In genomic region chr12:92142251-92142896, GRCh38 we compare ENCODE assay signal across 10 cellular contexts. TPM values are rescaled to one million over a fixed set of nuclear protein-coding genes. Genes with fewer than 3 reads are reported as not detected.
DNase-seq lines count a peak whose midpoint lies in the region; ATAC-seq, FAIRE-seq and TF ChIP-seq lines count a peak whose summit lies in the region.
"Had no signal": no experiment of that assay in that cellular context is flagged by ENCODE, and none has a peak within 500 bp of the region (broad histone marks: within the 10 kb centered on the region; RNA-seq: fewer than 3 reads in every experiment).

No MANE protein-coding gene starts in this region.

- no peak overlapping the region for H2AFZ ChIP-seq in HepG2 (ENCODE audit: low read length)

- peaks cover 57% of the 10 kb centered on the region for H3K79me2 ChIP-seq in HepG2 (ENCODE audit: insufficient read depth, low read length)

- in situ Hi-C loops in HepG2 (cut with HindIII; ENCODE audit: extremely low pct_ligation_motif_present, low pct_unique_long_range_greater_than_20kb): loop anchor here (10.0 kb wide), 1 partner anchor 328 kb away; no protein-coding TSS in a partner anchor

- peaks cover 52% of the 10 kb centered on the region for H3K4me1 Mint-ChIP-seq in activated T-cell treated with anti-CD3 and anti-CD28 coated beads, Interleukin-2, amount 50 U/mL, for 24 hours (ENCODE audit: low read depth)
- peaks cover 39% of the 10 kb centered on the region for H3K4me1 Mint-ChIP-seq in activated naive CD8-positive, alpha-beta T cell (ENCODE audit: low read depth)

- TF ChIP-seq POLR2A in HepG2 (IDR thresholded peaks at IDR 0.05; ENCODE audit: insufficient read depth in 1 of 2, low read depth in 2 of 2, low read length in 2 of 2) (no peak), thyroid gland (IDR thresholded peaks at IDR 0.05) (no peak)

- ATAC-seq in HepG2 (no peak), GM21576 (IDR thresholded peaks at IDR 0.05; ENCODE audit: unreplicated experiment) (no peak), HG02571 (IDR thresholded peaks at IDR 0.05; ENCODE audit: unreplicated experiment) (no peak)

- H3K4me3 ChIP-seq in HepG2 (replicated peaks in 1 of 3; ENCODE audit: insufficient read depth in 1 of 3, low read depth in 2 of 3, low read length in 3 of 3) (peak overlapping the region in 2 of 3 experiments; percentile 7 to 18; a peak in 2 of 6 replicates), thyroid gland (replicated peaks in 1 of 3) (peak overlapping the region in 2 of 3 donors; percentile 19 to 28)

- H3K9me3 ChIP-seq in HepG2 (ENCODE audit: low read length): no peaks in the 10 kb centered on the region
- H3K9me3 ChIP-seq in thyroid gland: no peaks in the 10 kb centered on the region

- H3K27me3 Mint-ChIP-seq in activated T-cell treated with anti-CD3 and anti-CD28 coated beads, Interleukin-2, amount 50 U/mL, for 24 hours: no peaks in the 10 kb centered on the region
- no peaks in the 10 kb centered on the region for H3K27me3 Mint-ChIP-seq in activated naive CD8-positive, alpha-beta T cell

- H3K4me3 Mint-ChIP-seq in activated T-cell treated with anti-CD3 and anti-CD28 coated beads, Interleukin-2, amount 50 U/mL, for 24 hours: peak overlapping the region; percentile 100
- H3K4me3 Mint-ChIP-seq in activated naive CD8-positive, alpha-beta T cell: peak overlapping the region; percentile 93

- peaks cover 0 to under 1% of the 10 kb centered on the region in 2 experiments; a peak in 1 of 5 replicates for H3K27me3 ChIP-seq in HepG2 (ENCODE audit: control insufficient read depth in 1 of 2, insufficient read depth in 2 of 2, low read length in 2 of 2)
- H3K27me3 ChIP-seq in thyroid gland: no peaks in the 10 kb centered on the region

- peak overlapping the region; percentile 30; the same call in 1 of the 2 replicates for H3K9ac ChIP-seq in HepG2 (ENCODE audit: insufficient read depth, low read depth, low read length)

- no TSS peak for BruUV-seq in HepG2 (replicated peaks; lab: Mats Ljungman, UMichigan)

- no peak for TF ChIP-seq EP300 in HepG2 (IDR thresholded peaks at IDR 0.05; ENCODE audit: low read depth in 2 of 2, low read length in 2 of 2)
- no peak for TF ChIP-seq EP300 in HepG2 (CRISPR knock-in tag; IDR thresholded peaks at IDR 0.05; ENCODE audit: borderline replicate concordance)

- peak overlapping the region; percentile 79 for H3K4me2 ChIP-seq in HepG2 (ENCODE audit: low read depth, low read length)

- no peaks in the 10 kb centered on the region for H3K9me3 Mint-ChIP-seq in activated T-cell treated with anti-CD3 and anti-CD28 coated beads, Interleukin-2, amount 50 U/mL, for 24 hours
- no peaks in the 10 kb centered on the region for H3K9me3 Mint-ChIP-seq in activated naive CD8-positive, alpha-beta T cell (ENCODE audit: low read depth)

- no peak for DNase-seq in activated T-cell treated with anti-CD3 and anti-CD28 coated beads, Interleukin-2, amount 50 U/mL, for 24 hours
- no peak for DNase-seq in activated T-cell treated with anti-CD3 and anti-CD28 coated beads, Interleukin-2, amount 50 U/mL, for 1 hour
- DNase-seq in HepG2 (ENCODE audit: low spot score): no peak
- no peak for DNase-seq in thyroid gland
- DNase-seq in NCI-H2196 treated with DMSO at 0.1 percent for 48 hours (lab: John Stamatoyannopoulos, UW; ENCODE audit: unreplicated experiment): no peak
- DNase-seq: foreskin melanocyte had no signal

- peak overlapping the region; percentile 99 for H3K27ac Mint-ChIP-seq in activated T-cell treated with anti-CD3 and anti-CD28 coated beads, Interleukin-2, amount 50 U/mL, for 24 hours
- H3K27ac Mint-ChIP-seq in activated naive CD8-positive, alpha-beta T cell: peak overlapping the region; percentile 96

- TF ChIP-seq RAD21 in HepG2 (CRISPR knock-in tag; IDR thresholded peaks at IDR 0.05): no peak

- H3K4me1 ChIP-seq in HepG2 (ENCODE audit: insufficient read depth, low read length): peaks cover 75% of the 10 kb centered on the region
- peaks cover 26 to 42% of the 10 kb centered on the region in 2 donors for H3K4me1 ChIP-seq in thyroid gland

- intact Hi-C loops in HepG2 (cut with micrococcal nuclease; ENCODE audit: unreplicated experiment) (loop anchor here (10.0 kb wide), 2 partner anchors 108 to 208 kb away; no protein-coding TSS in a partner anchor), thyroid gland (cut with DNase I) (loop anchor here (10.0 kb wide), 2 partner anchors 328 to 502 kb away; no protein-coding TSS in a partner anchor)

- H4K20me1 ChIP-seq in HepG2 (ENCODE audit: insufficient read depth, low read length): peaks cover 35% of the 10 kb centered on the region

- no peaks in the 10 kb centered on the region for H3K36me3 ChIP-seq in HepG2 (replicated peaks in 1 of 2; ENCODE audit: control insufficient read depth in 1 of 2, insufficient read depth in 2 of 2, low read length in 2 of 2)
- H3K36me3 ChIP-seq in thyroid gland: no peaks in the 10 kb centered on the region

- CTCF ChIA-PET in HepG2 (lab: Yijun Ruan, JAX; ENCODE audit: low intra/inter-chr PET ratio, low total read pairs): no interaction called here

- no peak for TF ChIP-seq CTCF in HepG2 (CRISPR knock-in tag; IDR thresholded peaks at IDR 0.05)
- TF ChIP-seq CTCF in thyroid gland (IDR thresholded peaks at IDR 0.05): no peak

- H3K27ac ChIP-seq in HepG2 (ENCODE audit: extremely low read length, insufficient read depth, low read length) (no peak overlapping the region), thyroid gland (peak overlapping the region; percentile 55 to 100 (median 97))

- no peak for FAIRE-seq in HepG2 (lab: Jason Lieb, UNC)
- FAIRE-seq: G401.6 had no signal

- POLR2A ChIA-PET in HepG2 (lab: Yijun Ruan, JAX): interaction anchor here (0.7 kb wide), 1 partner anchor 79 kb away, joined by 3 read pairs; no protein-coding TSS in a partner anchor

- WGBS in HepG2 (ENCODE audit: low lambda C conversion rate): 97% methylated on average over 5 of the region's 5 CpGs
- WGBS in thyroid gland, 2 donors: 37 to 44% methylated on average over 5 of the region's 5 CpGs

- H3K36me3 Mint-ChIP-seq in activated T-cell treated with anti-CD3 and anti-CD28 coated beads, Interleukin-2, amount 50 U/mL, for 24 hours (ENCODE audit: low read depth): peaks cover 85% of the 10 kb centered on the region
- peaks cover 25% of the 10 kb centered on the region for H3K36me3 Mint-ChIP-seq in activated naive CD8-positive, alpha-beta T cell

TF ChIP-seq in HepG2, 621 proteins besides CTCF, POLR2A, EP300 and RAD21 (continues in another document):
- no peak for TF ChIP-seq ZSCAN29 (CRISPR knock-in tag; conservative IDR thresholded peaks at IDR 0.05)
- TF ChIP-seq FOXP1 (IDR thresholded peaks at IDR 0.05): no peak
- no peak for TF ChIP-seq FOXP1 (CRISPR knock-in tag; IDR thresholded peaks at IDR 0.05)
- TF ChIP-seq ZNF710 (CRISPR knock-in tag; IDR thresholded peaks at IDR 0.05; ENCODE audit: borderline replicate concordance): no peak
- no peak for TF ChIP-seq ZNF276 (CRISPR knock-in tag; IDR thresholded peaks at IDR 0.05; ENCODE audit: low read depth)

RNA-seq across cellular contexts. Expression of gene BTG1, which starts 3.3 kb away (rescaled TPM):
- total RNA-seq in HepG2 (2016; rRNA removed; fragmentation: Illumina TruSeq; extraction: Trizol) (7.5 and 9.8 TPM in 2 replicates), thyroid gland (10 to 100 TPM; 21.9 to 28.1 (median 24.3) TPM)
- 2.4 and 5.7 TPM in 2 replicates for total RNA-seq in HepG2 (2016; cell fraction: cytosol; rRNA removed; fragmentation: Illumina TruSeq; extraction: Trizol; ENCODE audit: low read depth)
- total RNA-seq in HepG2 (2016; cell fraction: insoluble cytoplasmic fraction; rRNA removed; fragmentation: Illumina TruSeq; extraction: Trizol): 5.9 and 8.9 TPM in 2 replicates
- 8.8 and 11.0 TPM in 2 replicates for total RNA-seq in HepG2 (2016; cell fraction: membrane; rRNA removed; fragmentation: Illumina TruSeq; extraction: Trizol)
- 15.4 TPM in 2 replicates for total RNA-seq in HepG2 (2016; cell fraction: nucleus; rRNA removed; fragmentation: Illumina TruSeq; extraction: Trizol)
- 16.7 and 20.2 TPM in 2 replicates for polyA plus RNA-seq in HepG2 (2011; rRNA removed)
- 12.2 and 14.4 TPM in 2 replicates for polyA plus RNA-seq in HepG2 (2011; cell fraction: cytosol; rRNA removed)
- polyA plus RNA-seq in HepG2 (2011; cell fraction: nucleus; rRNA removed): 6.9 and 13.9 TPM in 2 replicates
- polyA plus RNA-seq in HepG2 (2012): 22.3 and 32.9 TPM in 2 replicates
- 5.9 and 6.6 TPM in 2 replicates for polyA plus RNA-seq in HepG2 (2016; cell fraction: cytosol; fragmentation: Illumina TruSeq; extraction: Trizol; ENCODE audit: low read depth)
- 13.5 and 13.8 TPM in 2 replicates for polyA plus RNA-seq in HepG2 (2016; cell fraction: insoluble cytoplasmic fraction; fragmentation: Illumina TruSeq; extraction: Trizol; ENCODE audit: low read depth)
- 14.3 TPM in 2 replicates for polyA plus RNA-seq in HepG2 (2016; cell fraction: membrane; fragmentation: Illumina TruSeq; extraction: Trizol; ENCODE audit: low read depth)
- 12.5 and 15.4 TPM in 2 replicates for polyA plus RNA-seq in HepG2 (2016; cell fraction: nucleus; fragmentation: Illumina TruSeq; extraction: Trizol; ENCODE audit: insufficient read depth, low read depth)
- 33.4 and 51.6 TPM in 2 replicates for polyA minus RNA-seq in HepG2 (2011; rRNA and poly(A)+ RNA removed; ENCODE audit: low replicate concordance)
- 10.3 and 17.6 TPM in 2 replicates for polyA minus RNA-seq in HepG2 (2011; cell fraction: cytosol; rRNA and poly(A)+ RNA removed)
- 40.3 and 44.8 TPM in 2 replicates for polyA minus RNA-seq in HepG2 (2011; cell fraction: nucleus; rRNA and poly(A)+ RNA removed)
